In genomic region chr6:7235712-7236311, GRCh38 we compare ENCODE assay signal across 1 cellular context.
TF ChIP-seq lines count a peak whose summit lies in the region.

No MANE protein-coding gene starts in this region.

TF ChIP-seq in IMR-90, 13 proteins besides CTCF, POLR2A, EP300 and RAD21:
- no peak for TF ChIP-seq MAZ (IDR thresholded peaks at IDR 0.05; ENCODE audit: borderline replicate concordance, low read depth, low read length)
